Comparison of ENCODE assay signal across 9 cellular contexts in genomic region chr1:27884182-27884954, GRCh38. TPM values are rescaled to one million over a fixed set of nuclear protein-coding genes. Genes with fewer than 3 reads are reported as not detected.
DNase-seq lines count a peak whose midpoint lies in the region; FAIRE-seq and TF ChIP-seq lines count a peak whose summit lies in the region.
"Had no signal": no experiment of that assay in that cellular context is flagged by ENCODE, and none has a peak within 500 bp of the region (broad histone marks: within the 10 kb centered on the region; RNA-seq: fewer than 3 reads in every experiment).

No MANE protein-coding gene starts in this region.

- no peaks in the 10 kb centered on the region for H3K36me3 ChIP-seq in KMS-11 (ENCODE audit: insufficient read depth)
- H3K36me3 ChIP-seq: cardiac muscle cell had no signal

- peak overlapping the region; percentile 89 for H3K27ac ChIP-seq in KMS-11
- H3K27ac ChIP-seq: cardiac muscle cell had no signal

- peaks cover 90% of the 10 kb centered on the region for H3K4me1 ChIP-seq in KMS-11 (ENCODE audit: low read depth, poor library complexity, severe bottlenecking)

- peak overlapping the region; percentile 63 for H3K4me2 ChIP-seq in KMS-11

- peak overlapping the region; percentile 16; the same call in 1 of the 2 replicates for H3K9ac ChIP-seq in KMS-11

- no peak for TF ChIP-seq CTCF in KMS-11 (conservative IDR thresholded peaks at IDR 0.05; ENCODE audit: low read depth, low read length)

- H3K4me3 ChIP-seq in KMS-11 (IDR thresholded peaks at IDR 0.05; ENCODE audit: insufficient read depth, low read depth, low read length) = no peak overlapping the region
- H3K4me3 ChIP-seq: cardiac muscle cell had no signal

- peaks cover 30 to 52% (median 41%) of the 10 kb centered on the region in 3 donors for H3K36me3 Mint-ChIP-seq in immature natural killer cell

- no peaks in the 10 kb centered on the region for H3K27me3 ChIP-seq in KMS-11 (ENCODE audit: insufficient read depth, low read depth)
- H3K27me3 ChIP-seq: cardiac muscle cell had no signal

- no peaks in the 10 kb centered on the region for H3K9me3 Mint-ChIP-seq in immature natural killer cell

- H3K4me1 Mint-ChIP-seq in immature natural killer cell = peaks cover 68 to 74% of the 10 kb centered on the region in 2 donors

- no peak for FAIRE-seq in GM19239 (lab: Jason Lieb, UNC)

- no peaks in the 10 kb centered on the region for H4K20me1 ChIP-seq in KMS-11 (ENCODE audit: insufficient read depth)

- H2AFZ ChIP-seq in KMS-11 (ENCODE audit: low read depth) = no peak overlapping the region

- H3K27me3 Mint-ChIP-seq in immature natural killer cell (ENCODE audit: low read depth in 3 of 3) = peaks cover 5 to 44% (median 35%) of the 10 kb centered on the region in 3 donors

- H3K79me2 ChIP-seq in KMS-11 (ENCODE audit: insufficient read depth, low read depth) = no peaks in the 10 kb centered on the region

- DNase-seq in stimulated activated CD4-positive, alpha-beta T cell treated with anti-CD3 and anti-CD28 coated beads, Interleukin-1b, Interleukin-23, amount 100 ng/mL, for 48 hours = peak; percentile 11
- DNase-seq in stimulated activated CD4-positive, alpha-beta T cell treated with anti-CD3 and anti-CD28 coated beads, Interleukin-2, amount 100 ng/mL, for 48 hours = no peak
- no peak for DNase-seq in immature natural killer cell
- DNase-seq in GM19239 (ENCODE audit: insufficient read length, low spot score) = no peak
- no peak for DNase-seq in OCI-M2 (lab: John Stamatoyannopoulos, UW; ENCODE audit: unreplicated experiment)
- no peak for DNase-seq in dermis blood vessel endothelial cell
- no peak for DNase-seq in HPDE6-E6E7 (ENCODE audit: extremely low spot score)

- peak overlapping the region; percentile 71 to 91 (median 87) for H3K4me3 Mint-ChIP-seq in immature natural killer cell

- H3K27ac Mint-ChIP-seq in immature natural killer cell = peak overlapping the region; percentile 93 to 99 (median 98)

RNA-seq across cellular contexts. Expression of gene THEMIS2, which starts 12.0 kb away (rescaled TPM):
- 100 to 1,000 TPM in 2 of 3 donors, 10 to 100 TPM in 1; 93.2 to 146 (median 101) TPM for polyA plus RNA-seq in immature natural killer cell
- 21.8 and 27.9 TPM in 2 replicates for total RNA-seq in dermis blood vessel endothelial cell

RNA-seq across cellular contexts. Expression of gene RPA2, which starts 30.0 kb away (rescaled TPM):
- 100 to 1,000 TPM; 258 to 407 (median 270) TPM for polyA plus RNA-seq in immature natural killer cell
- total RNA-seq in dermis blood vessel endothelial cell = 33.2 and 50.1 TPM in 2 replicates

RNA-seq across cellular contexts. Expression of gene SMPDL3B, which starts 50.4 kb away (rescaled TPM):
- 1 to 10 TPM in 1 of 3 donors, under 1 TPM in 1, not detected in 1; 0.71 to 2.3 TPM for polyA plus RNA-seq in immature natural killer cell
- 0.68 and 1.6 TPM in 2 replicates for total RNA-seq in dermis blood vessel endothelial cell

RNA-seq across cellular contexts. Expression of gene PPP1R8, which starts 53.8 kb away (rescaled TPM):
- 10 to 100 TPM; 37.7 to 51.1 (median 45.1) TPM for polyA plus RNA-seq in immature natural killer cell
- total RNA-seq in dermis blood vessel endothelial cell = 51.2 and 65.1 TPM in 2 replicates
